1 cellular context compared by ENCODE assay signal in the genomic region with DNA sequence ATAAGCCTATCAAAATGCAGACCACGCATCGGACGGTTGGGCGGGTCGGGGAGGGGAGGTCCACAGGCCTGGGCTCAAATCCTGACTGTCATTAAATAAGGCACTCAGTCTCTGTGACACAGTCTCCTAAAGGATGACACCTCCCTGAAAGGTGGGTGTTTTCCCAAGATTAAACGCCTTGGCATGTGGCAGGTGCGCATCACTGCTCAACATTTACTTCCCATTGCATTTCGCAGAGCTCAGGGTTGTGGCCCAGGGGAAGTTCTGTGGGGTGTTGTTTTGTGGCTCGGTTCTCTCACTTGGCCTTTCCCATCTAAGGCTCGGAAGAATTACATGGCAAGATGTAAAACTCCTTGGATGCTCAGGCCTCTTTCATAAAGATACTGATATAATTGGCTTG.
TF ChIP-seq lines count a peak whose summit lies in the region.

No MANE protein-coding gene starts in this region.

TF ChIP-seq in K562, 482 proteins besides CTCF, POLR2A, EP300 and RAD21:
- TF ChIP-seq PCBP2 (IDR thresholded peaks at IDR 0.05; ENCODE audit: low read depth, low read length, poor library complexity, severe bottlenecking) (no peak), CEBPG (CRISPR knock-in tag; IDR thresholded peaks at IDR 0.05) (peak; percentile 57; the same call in 1 of the 2 replicates), CEBPG (tag; conservative IDR thresholded peaks at IDR 0.05 in 1 of 2, IDR thresholded peaks at IDR 0.05 in 1 of 2) (no peak), ZNF79 (CRISPR knock-in tag; IDR thresholded peaks at IDR 0.05; ENCODE audit: low read depth) (no peak), MAFG (tag; conservative IDR thresholded peaks at IDR 0.05) (no peak), SIN3A (IDR thresholded peaks at IDR 0.05; ENCODE audit: borderline replicate concordance in 2 of 2, control insufficient read depth in 1 of 2, low read depth in 2 of 2, low read length in 2 of 2) (peak in 1 of 2 experiments; percentile 5; a peak in 1 of 4 replicates), HDAC1 (IDR thresholded peaks at IDR 0.05) (0 out of 4 replicates have a peak, but pooled peaks of 1 of the 2 experiments have one; percentile 7), ZKSCAN1 (IDR thresholded peaks at IDR 0.05; ENCODE audit: low read depth, low read length) (no peak), CHD1 (IDR thresholded peaks at IDR 0.05; ENCODE audit: low read length) (no peak), ZNF668 (CRISPR knock-in tag; IDR thresholded peaks at IDR 0.05) (no peak)
- TF ChIP-seq, protein P1, sequence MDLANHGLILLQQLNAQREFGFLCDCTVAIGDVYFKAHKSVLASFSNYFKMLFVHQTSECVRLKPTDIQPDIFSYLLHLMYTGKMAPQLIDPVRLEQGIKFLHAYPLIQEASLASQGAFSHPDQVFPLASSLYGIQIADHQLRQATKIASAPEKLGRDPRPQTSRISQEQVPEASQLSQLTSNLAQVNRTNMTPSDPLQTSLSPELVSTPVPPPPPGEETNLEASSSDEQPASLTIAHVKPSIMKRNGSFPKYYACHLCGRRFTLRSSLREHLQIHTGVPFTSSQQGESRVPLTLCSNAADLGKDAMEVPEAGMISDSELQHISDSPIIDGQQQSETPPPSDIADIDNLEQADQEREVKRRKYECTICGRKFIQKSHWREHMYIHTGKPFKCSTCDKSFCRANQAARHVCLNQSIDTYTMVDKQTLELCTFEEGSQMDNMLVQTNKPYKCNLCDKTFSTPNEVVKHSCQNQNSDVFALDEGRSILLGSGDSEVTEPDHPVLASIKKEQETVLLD (IDR thresholded peaks at IDR 0.05) = no peak
- TF ChIP-seq, protein P2, sequence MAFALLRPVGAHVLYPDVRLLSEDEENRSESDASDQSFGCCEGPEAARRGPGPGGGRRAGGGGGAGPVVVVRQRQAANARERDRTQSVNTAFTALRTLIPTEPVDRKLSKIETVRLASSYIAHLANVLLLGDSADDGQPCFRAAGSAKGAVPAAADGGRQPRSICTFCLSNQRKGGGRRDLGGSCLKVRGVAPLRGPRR (CRISPR knock-in tag; IDR thresholded peaks at IDR 0.05) = no peak
